In the genomic region with DNA sequence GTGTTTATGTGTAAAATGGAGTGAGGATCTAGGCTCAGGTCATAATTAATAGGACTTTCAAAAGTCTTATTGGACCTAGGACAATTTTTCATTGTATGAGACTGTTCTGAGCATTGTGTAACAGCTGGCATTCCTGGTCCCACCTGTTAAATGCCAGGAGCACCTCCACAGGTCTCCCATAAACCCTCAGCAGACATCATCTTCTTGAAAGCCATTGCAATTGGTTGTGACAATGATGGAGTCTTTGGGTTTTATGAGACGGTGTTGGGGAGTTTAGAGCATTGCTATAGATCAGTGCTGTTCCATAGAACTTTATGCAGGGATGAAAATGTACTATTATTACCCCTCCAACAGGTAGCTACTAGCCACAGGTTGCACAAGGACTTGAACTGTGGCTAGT, we compare ENCODE assay signal across 29 cellular contexts.
"Had no signal": no experiment of that assay in that cellular context is flagged by ENCODE, and none has a peak within 500 bp of the region (broad histone marks: within the 10 kb centered on the region; RNA-seq: fewer than 3 reads in every experiment).

No MANE protein-coding gene starts in this region.

- H3K4me1 ChIP-seq: colonic mucosa, esophagus muscularis mucosa, esophagus squamous epithelium, foreskin keratinocyte, gastrocnemius medialis, gastroesophageal sphincter, heart left ventricle, heart right ventricle had no signal

- H3K27me3 ChIP-seq: colonic mucosa, dorsolateral prefrontal cortex, esophagus muscularis mucosa, esophagus squamous epithelium, foreskin keratinocyte, gastrocnemius medialis, gastroesophageal sphincter, heart left ventricle, heart right ventricle, hepatocyte had no signal

- H3K4me3 ChIP-seq: colonic mucosa, coronary artery, dorsolateral prefrontal cortex, esophagus muscularis mucosa, esophagus squamous epithelium, gastrocnemius medialis, gastroesophageal sphincter, heart left ventricle, heart right ventricle, hepatocyte had no signal

- H3K36me3 ChIP-seq: colonic mucosa, esophagus muscularis mucosa, esophagus squamous epithelium, gastrocnemius medialis, gastroesophageal sphincter, heart left ventricle, heart right ventricle had no signal

- H2AFZ ChIP-seq: hepatocyte had no signal

- ATAC-seq: effector memory CD8-positive, alpha-beta T cell; esophagus mucosa; foreskin keratinocyte; gastrocnemius medialis; gastroesophageal sphincter; heart left ventricle; heart right ventricle had no signal

- DNase-seq: colonic mucosa; cortex of kidney; dermis blood vessel endothelial cell; dorsolateral prefrontal cortex; effector CD4-positive, alpha-beta T cell; effector CD8-positive, alpha-beta T cell; effector memory CD4-positive, alpha-beta T cell; effector memory CD8-positive, alpha-beta T cell; endodermal cell; erythroblast; esophagus squamous epithelium; foreskin fibroblast; foreskin keratinocyte; foreskin melanocyte; gastrocnemius medialis; glutamatergic neuron; head of caudate nucleus; heart left ventricle; heart right ventricle had no signal

- H3K4me2 ChIP-seq: hepatocyte had no signal

- H3K27ac ChIP-seq: colonic mucosa, coronary artery, dorsolateral prefrontal cortex, epithelial cell of prostate, esophagus muscularis mucosa, esophagus squamous epithelium, foreskin keratinocyte, gastrocnemius medialis, gastroesophageal sphincter, heart left ventricle, heart right ventricle, hepatocyte had no signal

- FAIRE-seq: colon, endometrium, endothelial cell of umbilical vein, frontal cortex had no signal

- H3K9me3 ChIP-seq: colonic mucosa, esophagus muscularis mucosa, esophagus squamous epithelium, gastrocnemius medialis, gastroesophageal sphincter, heart left ventricle, heart right ventricle had no signal

- H3K79me2 ChIP-seq: hepatocyte had no signal
